ENCODE assay signal across 9 cellular contexts in the genomic region with DNA sequence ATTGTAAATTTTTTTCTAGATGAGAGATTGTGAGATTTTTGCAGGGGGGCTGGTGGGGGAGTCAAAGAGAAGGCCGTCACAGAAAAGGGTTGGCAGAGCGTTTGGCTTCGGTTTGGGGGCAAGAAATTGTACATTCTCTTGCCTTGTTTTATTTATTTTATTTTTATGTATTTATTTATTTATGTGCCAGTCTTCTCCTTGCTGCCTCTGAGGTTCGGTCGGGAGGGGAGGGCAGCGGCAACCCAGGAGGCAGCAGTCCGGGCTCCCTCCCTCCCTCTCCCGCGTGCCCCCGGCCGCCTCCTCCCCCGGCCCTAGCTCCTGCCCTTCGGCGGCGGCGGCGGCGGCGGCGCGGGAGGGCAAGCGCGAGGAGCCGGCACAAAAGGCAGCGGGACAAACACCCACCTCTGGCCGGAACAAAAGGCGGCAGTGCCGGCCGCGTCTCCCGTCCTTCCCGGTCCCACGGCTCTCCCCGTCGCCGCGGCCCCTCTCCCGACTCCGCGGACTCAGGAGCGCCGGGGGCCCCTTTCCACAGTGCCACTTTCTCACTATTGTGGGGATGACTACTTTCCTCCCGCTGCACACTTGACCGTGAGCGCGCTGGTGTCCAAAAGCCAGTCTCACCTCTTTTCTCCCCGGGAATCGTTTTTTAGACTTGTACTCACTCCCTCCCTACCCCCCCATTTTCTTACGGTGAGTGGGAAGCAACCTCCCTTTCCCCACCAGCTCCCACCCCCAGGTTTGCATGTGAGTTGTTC. TPM values are rescaled to one million over a fixed set of nuclear protein-coding genes. Genes with fewer than 3 reads are reported as not detected.
A peak's percentile ranks its signal among the peaks of the same experiment; 100 is the strongest.
DNase-seq lines count a peak whose midpoint lies in the region; ATAC-seq, FAIRE-seq and TF ChIP-seq lines count a peak whose summit lies in the region.
"Had no signal": no experiment of that assay in that cellular context is flagged by ENCODE, and none has a peak within 500 bp of the region (broad histone marks: within the 10 kb centered on the region; RNA-seq: fewer than 3 reads in every experiment).

No MANE protein-coding gene starts in this region.

- no peak for ATAC-seq in GM19395 (IDR thresholded peaks at IDR 0.05; ENCODE audit: unreplicated experiment)

- H3K4me3 ChIP-seq in bronchial epithelial cell (ENCODE audit: low read depth, low read length) (peak overlapping the region; percentile 88), mucosa of rectum (ENCODE audit: low read length in 2 of 2) (peak overlapping the region; percentile 72 to 84)

- TF ChIP-seq CTCF in bronchial epithelial cell (IDR thresholded peaks at IDR 0.05; ENCODE audit: insufficient read depth, low read length, severe bottlenecking): no peak

- H3K4me1 ChIP-seq in mucosa of rectum (ENCODE audit: control insufficient read depth in 2 of 2, insufficient read depth in 2 of 2, low read length in 2 of 2): peaks cover 11 to 16% of the 10 kb centered on the region in 2 donors

- peak overlapping the region; percentile 70 to 74 for H3K27ac ChIP-seq in mucosa of rectum (ENCODE audit: low read depth in 2 of 2, low read length in 2 of 2)

- no peaks in the 10 kb centered on the region for H3K9me3 ChIP-seq in mucosa of rectum (ENCODE audit: control insufficient read depth in 2 of 2, low read length in 2 of 2)

- H3K27me3 ChIP-seq in bronchial epithelial cell (ENCODE audit: control insufficient read depth, insufficient read depth, low read length): peaks cover 3% of the 10 kb centered on the region
- H3K27me3 ChIP-seq in mucosa of rectum (ENCODE audit: control insufficient read depth in 2 of 2, insufficient read depth in 2 of 2, low read length in 2 of 2): no peaks in the 10 kb centered on the region

- H3K36me3 ChIP-seq in bronchial epithelial cell (ENCODE audit: control insufficient read depth, insufficient read depth, low read length): no peaks in the 10 kb centered on the region
- no peaks in the 10 kb centered on the region for H3K36me3 ChIP-seq in mucosa of rectum (ENCODE audit: control insufficient read depth in 2 of 2, insufficient read depth in 2 of 2, low read length in 2 of 2)

- peak overlapping the region; percentile 68 to 71 for H3K9ac ChIP-seq in mucosa of rectum (ENCODE audit: low read depth in 1 of 2, low read length in 2 of 2)

- FAIRE-seq in bronchial epithelial cell (lab: Jason Lieb, UNC): no peak
- FAIRE-seq: TTC549 had no signal

- peak; percentile 40 for DNase-seq in EL
- DNase-seq in NCI-H1092 treated with DMSO at 0.1 percent for 48 hours (lab: John Stamatoyannopoulos, UW): peak; percentile 46
- no peak for DNase-seq in bronchial epithelial cell (ENCODE audit: low read depth)
- DNase-seq in NCI-H2107 (lab: John Stamatoyannopoulos, UW): no peak
- no peak for DNase-seq in middle frontal gyrus (ENCODE audit: extremely low spot score, low spot score)
- DNase-seq in GDM1 (lab: John Stamatoyannopoulos, UW): no peak

RNA-seq across cellular contexts. Expression of gene BCL11A, which starts 1.2 kb away (rescaled TPM):
- total RNA-seq in bronchial epithelial cell: 1.8 and 3.6 TPM in 2 replicates

Comparison
In these comparisons a context has a peak if more than half of its experiments do, and no peak if none do; other contexts are left out.
1. DNase-seq: peak in EL (single experiment) and NCI-H1092 treated with DMSO at 0.1 percent for 48 hours (single experiment); none in bronchial epithelial cell (single experiment), NCI-H2107 (single experiment), middle frontal gyrus (single experiment) and GDM1 (single experiment).